Comparison of ENCODE assay signal across 12 cellular contexts in genomic region chr12:4286771-4287317, GRCh38. TPM values are rescaled to one million over a fixed set of nuclear protein-coding genes. Genes with fewer than 3 reads are reported as not detected.
DNase-seq lines count a peak whose midpoint lies in the region; ATAC-seq and TF ChIP-seq lines count a peak whose summit lies in the region.
"Had no signal": no experiment of that assay in that cellular context is flagged by ENCODE, and none has a peak within 500 bp of the region (broad histone marks: within the 10 kb centered on the region; RNA-seq: fewer than 3 reads in every experiment).

No MANE protein-coding gene starts in this region.

- peak overlapping the region; percentile 80 for H3K27ac Mint-ChIP-seq in activated CD4-positive, alpha-beta T cell treated with anti-CD3 and anti-CD28 coated beads, Interleukin-2, amount 10 ng/mL, durations not matched to agents 24 days and 14 days
- H3K27ac Mint-ChIP-seq in activated naive CD8-positive, alpha-beta T cell, result peak overlapping the region; percentile 86
- H3K27ac Mint-ChIP-seq in stimulated activated naive B cell treated with anti-CD40 and anti-IgM and Interleukin-4, amounts not matched to agents 10 μg/mL and 1 μg/mL and 100 μg/mL, for 72 hours, result peak overlapping the region; percentile 7

- no peak overlapping the region for H3K4me3 ChIP-seq in heart right ventricle
- H3K4me3 ChIP-seq: A549, tibial nerve had no signal

- H3K27ac ChIP-seq in heart right ventricle, result peak overlapping the region in 4 of 10 donors; percentile 18 to 51 (median 37)
- H3K27ac ChIP-seq: A549, KMS-11 had no signal

- H3K4me3 Mint-ChIP-seq in activated CD4-positive, alpha-beta T cell treated with anti-CD3 and anti-CD28 coated beads, Interleukin-2, amount 10 ng/mL, durations not matched to agents 24 days and 14 days, result peak overlapping the region; percentile 2
- H3K4me3 Mint-ChIP-seq in activated naive CD8-positive, alpha-beta T cell, result peak overlapping the region; percentile 55
- peak overlapping the region in 1 of 2 donors; percentile 2 for H3K4me3 Mint-ChIP-seq in stimulated activated naive B cell treated with anti-CD40 and anti-IgM and Interleukin-4, amounts not matched to agents 10 μg/mL and 1 μg/mL and 100 μg/mL, for 72 hours

- H3K36me3 Mint-ChIP-seq in activated CD4-positive, alpha-beta T cell treated with anti-CD3 and anti-CD28 coated beads, Interleukin-2, amount 10 ng/mL, durations not matched to agents 24 days and 14 days (ENCODE audit: low read depth), result peaks cover 95% of the 10 kb centered on the region
- peaks cover 18% of the 10 kb centered on the region for H3K36me3 Mint-ChIP-seq in activated naive CD8-positive, alpha-beta T cell
- peaks cover 80 to 90% of the 10 kb centered on the region in 2 donors for H3K36me3 Mint-ChIP-seq in stimulated activated naive B cell treated with anti-CD40 and anti-IgM and Interleukin-4, amounts not matched to agents 10 μg/mL and 1 μg/mL and 100 μg/mL, for 72 hours

- peaks cover 82% of the 10 kb centered on the region for H3K4me1 Mint-ChIP-seq in activated CD4-positive, alpha-beta T cell treated with anti-CD3 and anti-CD28 coated beads, Interleukin-2, amount 10 ng/mL, durations not matched to agents 24 days and 14 days
- peaks cover 84% of the 10 kb centered on the region for H3K4me1 Mint-ChIP-seq in activated naive CD8-positive, alpha-beta T cell (ENCODE audit: low read depth)
- peaks cover 59 to 80% of the 10 kb centered on the region in 2 donors for H3K4me1 Mint-ChIP-seq in stimulated activated naive B cell treated with anti-CD40 and anti-IgM and Interleukin-4, amounts not matched to agents 10 μg/mL and 1 μg/mL and 100 μg/mL, for 72 hours

- intact Hi-C loops in activated CD4-positive, alpha-beta T cell treated with anti-CD3 and anti-CD28 coated beads, Interleukin-2, amount 10 ng/mL, durations not matched to agents 24 days and 14 days (cut with micrococcal nuclease), result no loop called here
- intact Hi-C loops in heart right ventricle (cut with DNase I), result loop anchor here in 1 of 10 donors (10.0 kb wide), 1 partner anchor 172 kb away; no protein-coding TSS in a partner anchor

- no peaks in the 10 kb centered on the region for H3K27me3 ChIP-seq in heart right ventricle
- H3K27me3 ChIP-seq: tibial nerve had no signal

- no peaks in the 10 kb centered on the region for H3K27me3 Mint-ChIP-seq in activated CD4-positive, alpha-beta T cell treated with anti-CD3 and anti-CD28 coated beads, Interleukin-2, amount 10 ng/mL, durations not matched to agents 24 days and 14 days
- no peaks in the 10 kb centered on the region for H3K27me3 Mint-ChIP-seq in activated naive CD8-positive, alpha-beta T cell
- H3K27me3 Mint-ChIP-seq in stimulated activated naive B cell treated with anti-CD40 and anti-IgM and Interleukin-4, amounts not matched to agents 10 μg/mL and 1 μg/mL and 100 μg/mL, for 72 hours, result no peaks in the 10 kb centered on the region

- peaks cover 0 to 99% (median 51%) of the 10 kb centered on the region in 9 donors for H3K36me3 ChIP-seq in heart right ventricle

- no peak for TF ChIP-seq CTCF in heart right ventricle (IDR thresholded peaks at IDR 0.05)

- ATAC-seq in heart right ventricle (peak in 5 of 8 donors; percentile 8 to 29 (median 12)), GM19035 (IDR thresholded peaks at IDR 0.05; ENCODE audit: unreplicated experiment) (no peak), HG02759 (IDR thresholded peaks at IDR 0.05; ENCODE audit: unreplicated experiment) (no peak)
- no peak for ATAC-seq in stimulated activated naive B cell treated with anti-CD40 and anti-IgM and Interleukin-4, amounts not matched to agents 10 μg/mL and 1 μg/mL and 100 μg/mL, for 72 hours (replicated peaks)
- ATAC-seq: esophagus mucosa had no signal

- peaks cover 16 to 95% (median 75%) of the 10 kb centered on the region in 9 donors for H3K4me1 ChIP-seq in heart right ventricle
- H3K4me1 ChIP-seq: A549 had no signal

- 54 to 59% methylated on average over 14 of the region's 14 CpGs for WGBS in heart right ventricle, 2 donors

- no peaks in the 10 kb centered on the region for H3K9me3 Mint-ChIP-seq in activated CD4-positive, alpha-beta T cell treated with anti-CD3 and anti-CD28 coated beads, Interleukin-2, amount 10 ng/mL, durations not matched to agents 24 days and 14 days
- H3K9me3 Mint-ChIP-seq in activated naive CD8-positive, alpha-beta T cell (ENCODE audit: low read depth), result no peaks in the 10 kb centered on the region
- H3K9me3 Mint-ChIP-seq in stimulated activated naive B cell treated with anti-CD40 and anti-IgM and Interleukin-4, amounts not matched to agents 10 μg/mL and 1 μg/mL and 100 μg/mL, for 72 hours, result no peaks in the 10 kb centered on the region

- DNase-seq in activated CD4-positive, alpha-beta T cell treated with anti-CD3 and anti-CD28 coated beads, Interleukin-2, amount 10 ng/mL, durations not matched to agents 24 days and 14 days, result no peak
- DNase-seq in activated CD4-positive, alpha-beta T cell treated with anti-CD3 and anti-CD28 coated beads for 1 hour, result no peak
- DNase-seq in heart right ventricle (no peak), NCI-H2227 treated with DMSO at 0.1 percent for 48 hours (lab: John Stamatoyannopoulos, UW) (no peak)
- no peak for DNase-seq in stimulated activated naive B cell treated with anti-CD40 and anti-IgM and Interleukin-4, amounts not matched to agents 10 μg/mL and 1 μg/mL and 100 μg/mL, for 72 hours

- no peaks in the 10 kb centered on the region for H3K9me3 ChIP-seq in heart right ventricle
- H3K9me3 ChIP-seq: A549, tibial nerve had no signal

RNA-seq across cellular contexts. Expression of gene CCND2, which starts 13.3 kb away (rescaled TPM):
- total RNA-seq in activated CD4-positive, alpha-beta T cell treated with anti-CD3 and anti-CD28 coated beads, Interleukin-2, amount 10 ng/mL, durations not matched to agents 24 days and 14 days, result 607 and 615 TPM in 2 replicates
- 100 to 1,000 TPM; 176 to 515 (median 381) TPM for total RNA-seq in heart right ventricle
- polyA plus RNA-seq in heart right ventricle, result 10 to 100 TPM; 27.5 to 28.4 TPM

RNA-seq across cellular contexts. Expression of gene TIGAR, which starts 34.2 kb away (rescaled TPM):
- total RNA-seq in activated CD4-positive, alpha-beta T cell treated with anti-CD3 and anti-CD28 coated beads, Interleukin-2, amount 10 ng/mL, durations not matched to agents 24 days and 14 days, result 13.4 TPM in 2 replicates
- total RNA-seq in heart right ventricle, result 10 to 100 TPM; 10.9 to 15.5 (median 13.7) TPM
- polyA plus RNA-seq in heart right ventricle, result 1 to 10 TPM; 3.7 to 5.4 TPM

Comparison
In these comparisons a context has a peak if more than half of its experiments do, and no peak if none do; other contexts are left out.
1. H3K27ac Mint-ChIP-seq: peak in every context shown above with its lines; median percentile 86 in activated naive CD8-positive, alpha-beta T cell; 80 in activated CD4-positive, alpha-beta T cell treated with anti-CD3 and anti-CD28 coated beads, Interleukin-2, amount 10 ng/mL, durations not matched to agents 24 days and 14 days; 7 in stimulated activated naive B cell treated with anti-CD40 and anti-IgM and Interleukin-4, amounts not matched to agents 10 μg/mL and 1 μg/mL and 100 μg/mL, for 72 hours.
2. ATAC-seq: peak in heart right ventricle (5 of 8); none in stimulated activated naive B cell treated with anti-CD40 and anti-IgM and Interleukin-4, amounts not matched to agents 10 μg/mL and 1 μg/mL and 100 μg/mL, for 72 hours (0 of 2), GM19035 (single experiment) and HG02759 (single experiment).